Comparison of ENCODE assay signal across 19 cellular contexts in genomic region chr13:26495749-26496148, GRCh38.
"Had no signal": no experiment of that assay in that cellular context is flagged by ENCODE, and none has a peak within 500 bp of the region (broad histone marks: within the 10 kb centered on the region; RNA-seq: fewer than 3 reads in every experiment).

No MANE protein-coding gene starts in this region.

- H3K27ac ChIP-seq: HL-60, SJSA1, SK-N-MC had no signal

- H3K36me3 ChIP-seq: SJSA1 had no signal

- DNase-seq: KBM-7, MV-4-11, NCI-H1048, NCI-H1105, NCI-H1417, NCI-H1436 treated with DMSO at 0.1 percent for 48 hours, NCI-H1694, NCI-H187 treated with DMSO at 0.1 percent for 48 hours, NCI-H2029 treated with DMSO at 0.1 percent for 48 hours, NCI-H2171 treated with DMSO at 0.1 percent for 48 hours, NCI-H345, NCI-H526, NCI-H82, Right ventricle myocardium superior, RPMI8226, SIG-M5 had no signal

- H3K4me1 ChIP-seq: SJSA1 had no signal

- H3K27me3 ChIP-seq: SJSA1 had no signal

- H3K9me3 ChIP-seq: SJSA1 had no signal

- H3K4me3 ChIP-seq: SJSA1, SK-N-MC had no signal
